2 cellular contexts compared by ENCODE assay signal in genomic region chr11:12031856-12032526, GRCh38.
TF ChIP-seq lines count a peak whose summit lies in the region.

No MANE protein-coding gene starts in this region.

TF ChIP-seq in IMR-90, 13 proteins besides CTCF, POLR2A, EP300 and RAD21:
- TF ChIP-seq MAZ (IDR thresholded peaks at IDR 0.05; ENCODE audit: borderline replicate concordance, low read depth, low read length) (no peak), RCOR1 (IDR thresholded peaks at IDR 0.05; ENCODE audit: insufficient replicate concordance, low read length) (no peak), ELK1 (IDR thresholded peaks at IDR 0.05; ENCODE audit: borderline replicate concordance, low read depth, low read length) (no peak), USF2 (IDR thresholded peaks at IDR 0.05; ENCODE audit: low read depth, low read length) (no peak), RFX5 (IDR thresholded peaks at IDR 0.05; ENCODE audit: low read depth, low read length) (no peak), FOS (IDR thresholded peaks at IDR 0.05; ENCODE audit: low read depth, low read length) (no peak), CHD1 (IDR thresholded peaks at IDR 0.05; ENCODE audit: low read depth, low read length) (no peak), CEBPB (IDR thresholded peaks at IDR 0.05; ENCODE audit: low read depth, low read length) (no peak), BHLHE40 (IDR thresholded peaks at IDR 0.05; ENCODE audit: low read depth, low read length) (no peak), NFE2L2 (IDR thresholded peaks at IDR 0.05; ENCODE audit: low read depth, low read length) (no peak), MXI1 (IDR thresholded peaks at IDR 0.05; ENCODE audit: borderline replicate concordance, low read depth, low read length) (no peak), MAFK (IDR thresholded peaks at IDR 0.05; ENCODE audit: low read depth, low read length) (no peak), SMC3 (IDR thresholded peaks at IDR 0.05; ENCODE audit: low read depth, low read length) (no peak)

TF ChIP-seq in H1, 55 proteins besides CTCF, POLR2A, EP300 and RAD21:
- TF ChIP-seq SP4 (IDR thresholded peaks at IDR 0.05; ENCODE audit: low read length), result no peak
- TF ChIP-seq SUZ12 (IDR thresholded peaks at IDR 0.05; ENCODE audit: low read length), result no peak
- no peak for TF ChIP-seq TCF12 (IDR thresholded peaks at IDR 0.05; ENCODE audit: low read depth, low read length)
- TF ChIP-seq RFX5 (IDR thresholded peaks at IDR 0.05; ENCODE audit: borderline replicate concordance, low read depth, low read length), result no peak
